Comparison of ENCODE assay signal across 14 cellular contexts in genomic region chr2:62216113-62216512, GRCh38. TPM values are rescaled to one million over a fixed set of nuclear protein-coding genes. Genes with fewer than 3 reads are reported as not detected.
DNase-seq lines count a peak whose midpoint lies in the region; ATAC-seq, FAIRE-seq and TF ChIP-seq lines count a peak whose summit lies in the region.
"Had no signal": no experiment of that assay in that cellular context is flagged by ENCODE, and none has a peak within 500 bp of the region (broad histone marks: within the 10 kb centered on the region; RNA-seq: fewer than 3 reads in every experiment).

No MANE protein-coding gene starts in this region.

- no peak overlapping the region for H4K8ac ChIP-seq in H1 (ENCODE audit: extremely low read depth, insufficient read depth, low read length)

- TF ChIP-seq POLR2A in H1 (IDR thresholded peaks at IDR 0.05; ENCODE audit: control extremely low read depth in 1 of 2, low read depth in 2 of 2, low read length in 2 of 2) (no peak), uterus (IDR thresholded peaks at IDR 0.05) (no peak), Peyer's patch (IDR thresholded peaks at IDR 0.05) (no peak)

- CTCF ChIA-PET in H1 (lab: Charles Lee; ENCODE audit: partially characterized antibody) = interaction anchor here (0.7 to 2.7 kb wide), 8 partner anchors 11 to 223 kb away, joined by 3 to 9 read pairs (median 6); no protein-coding TSS in a partner anchor

- peaks cover 0 to 71% of the 10 kb centered on the region in 2 donors for H3K4me1 ChIP-seq in right atrium auricular region
- H3K4me1 ChIP-seq in H1 (replicated peaks in 1 of 4; ENCODE audit: control insufficient read depth in 3 of 4, insufficient read depth in 4 of 4, low read length in 3 of 4) = peaks cover 3 to 15% (median 5%) of the 10 kb centered on the region in 4 experiments; a peak in 6 of 7 replicates
- peaks cover 72 to 80% of the 10 kb centered on the region in 2 experiments for H3K4me1 ChIP-seq in neutrophil (ENCODE audit: control insufficient read depth in 1 of 2, insufficient read depth in 1 of 2, low read depth in 1 of 2, low read length in 1 of 2)
- H3K4me1 ChIP-seq in uterus = peaks cover 12 to 14% of the 10 kb centered on the region in 2 donors
- H3K4me1 ChIP-seq in Peyer's patch = peaks cover 0 to 46% (median 4%) of the 10 kb centered on the region in 4 donors
- H3K4me1 ChIP-seq: foreskin keratinocyte had no signal

- no peak overlapping the region for H2AK5ac ChIP-seq in H1 (ENCODE audit: low read depth, low read length)

- H3K79me1 ChIP-seq in H1 (ENCODE audit: low read depth, low read length) = peaks cover 22% of the 10 kb centered on the region

- ATAC-seq in Right ventricle myocardium inferior = no peak

- H2BK120ac ChIP-seq in H1 (replicated peaks; ENCODE audit: low read depth, low read length) = no peak overlapping the region

- H2BK20ac ChIP-seq in H1 (ENCODE audit: low read length) = no peak overlapping the region

- WGBS in H1 (ENCODE audit: extremely low coverage in 1 of 2, insufficient coverage in 1 of 2, insufficient read length in 1 of 2, insufficient replicate concordance in 2 of 2, low coverage in 1 of 2, low lambda C conversion rate in 2 of 2, missing lambda C conversion rate in 1 of 2), 2 experiments = 82% methylated on average over 2 of the region's 2 CpGs; no CpG with 5 or more reads in 1 of the 2 experiments

- H3K18ac ChIP-seq in H1 (ENCODE audit: extremely low read depth, low read length) = no peak overlapping the region

- no peak for DNase-seq in right atrium auricular region (ENCODE audit: low spot score)
- DNase-seq in Right ventricle myocardium inferior (ENCODE audit: missing footprints) = no peak
- DNase-seq in H1 (ENCODE audit: low read depth in 1 of 2, low spot score in 2 of 2) = no peak
- DNase-seq in uterus = no peak
- no peak for DNase-seq in Peyer's patch
- no peak for DNase-seq in NCI-H748 (lab: John Stamatoyannopoulos, UW; ENCODE audit: unreplicated experiment)
- DNase-seq in 8988T = no peak
- DNase-seq: activated T-cell treated with anti-CD3 and anti-CD28 coated beads for 4 hours, NCI-H1048 had no signal

- TF ChIP-seq EP300 in H1 (IDR thresholded peaks at IDR 0.05; ENCODE audit: borderline replicate concordance in 1 of 2, low read depth in 2 of 2, low read length in 2 of 2) = no peak

- H4K91ac ChIP-seq in H1 (replicated peaks; ENCODE audit: insufficient read length, low read length) = no peak overlapping the region

- H2AFZ ChIP-seq in H1 (ENCODE audit: low read length) = no peak overlapping the region

- H4K5ac ChIP-seq in H1 (ENCODE audit: insufficient read length, low read depth, low read length) = no peak overlapping the region

- no peak overlapping the region for H3K23ac ChIP-seq in H1 (ENCODE audit: insufficient read length)

- H3K27ac ChIP-seq in right atrium auricular region (peak overlapping the region; percentile 68 to 73), H1 (ENCODE audit: low read depth, low read length) (no peak overlapping the region), neutrophil (peak overlapping the region; percentile 79), uterus (peak overlapping the region; percentile 78), Peyer's patch (peak overlapping the region in 2 of 4 donors; percentile 40 to 59)
- H3K27ac ChIP-seq: foreskin keratinocyte, psoas muscle had no signal

- no peaks in the 10 kb centered on the region for H3K23me2 ChIP-seq in H1 (ENCODE audit: low read depth, low read length)

- no peak overlapping the region for H2BK15ac ChIP-seq in H1 (ENCODE audit: low read length)

- TF ChIP-seq RAD21 in H1 (IDR thresholded peaks at IDR 0.05 in 1 of 2, conservative IDR thresholded peaks at IDR 0.05 in 1 of 2; ENCODE audit: low read depth in 2 of 2, low read length in 2 of 2) = no peak

- H2BK5ac ChIP-seq in H1 (ENCODE audit: low read depth, low read length) = peak overlapping the region; percentile 61; the same call in 1 of the 2 replicates

- H2BK12ac ChIP-seq in H1 (ENCODE audit: low read depth, low read length) = no peak overlapping the region

- H3K4ac ChIP-seq in H1 (replicated peaks; ENCODE audit: insufficient read length, low read depth, low read length) = no peak overlapping the region

- TF ChIP-seq CTCF in right atrium auricular region (IDR thresholded peaks at IDR 0.05) (no peak), H1 (IDR thresholded peaks at IDR 0.05; ENCODE audit: control extremely low read depth in 1 of 3, insufficient read depth in 1 of 3, low read depth in 1 of 3, low read length in 3 of 3) (no peak), neutrophil (IDR thresholded peaks at IDR 0.05) (no peak), uterus (IDR thresholded peaks at IDR 0.05) (no peak), Peyer's patch (IDR thresholded peaks at IDR 0.05) (no peak)

- no peak for FAIRE-seq in H1 (lab: Jason Lieb, UNC)
- FAIRE-seq: G401.6, urothelium cell line had no signal

- H3K9ac ChIP-seq in H1 (replicated peaks in 1 of 4; ENCODE audit: extremely low read depth in 1 of 4, low read depth in 3 of 4, low read length in 3 of 4) = no peak overlapping the region

- peaks cover 19 to 23% of the 10 kb centered on the region in 2 experiments for H4K20me1 ChIP-seq in H1 (replicated peaks in 1 of 2; ENCODE audit: control insufficient read depth in 1 of 2, insufficient read depth in 2 of 2, low read length in 2 of 2)

- no peak overlapping the region for H3K14ac ChIP-seq in H1 (ENCODE audit: insufficient read length)

- POLR2A ChIA-PET in H1 (lab: Charles Lee; ENCODE audit: partially characterized antibody) = interaction anchor here (1.3 kb wide), 1 partner anchor 15 kb away, joined by 4 read pairs; no protein-coding TSS in a partner anchor

- intact Hi-C loops in Right ventricle myocardium inferior (cut with DNase I) (loop anchor here (5.0 kb wide), 1 partner anchor 196 kb away; no protein-coding TSS in a partner anchor), uterus (cut with DNase I; ENCODE audit: low total_unique reads) (no loop called here)

- H3K9me3 ChIP-seq in right atrium auricular region (peaks cover 0 to 3% of the 10 kb centered on the region in 2 donors), H1 (ENCODE audit: insufficient read depth in 2 of 2, low read depth in 1 of 2, low read length in 1 of 2) (no peaks in the 10 kb centered on the region; a peak in 1 of 4 replicates), neutrophil (no peaks in the 10 kb centered on the region), uterus (no peaks in the 10 kb centered on the region), Peyer's patch (no peaks in the 10 kb centered on the region)

- peaks cover 70 to 100% of the 10 kb centered on the region in 2 experiments for H3K79me2 ChIP-seq in H1 (ENCODE audit: control insufficient read depth in 1 of 2, insufficient read depth in 2 of 2, low read length in 2 of 2)

- H3K4me3 ChIP-seq in right atrium auricular region (no peak overlapping the region), H1 (ENCODE audit: extremely low read depth in 1 of 4, insufficient read depth in 2 of 4, low read depth in 3 of 4, low read length in 4 of 4) (no peak overlapping the region), neutrophil (ENCODE audit: low read depth in 1 of 2, low read length in 1 of 2) (no peak overlapping the region), uterus (no peak overlapping the region), Peyer's patch (no peak overlapping the region)
- H3K4me3 ChIP-seq: psoas muscle had no signal

- H3K36me3 ChIP-seq in right atrium auricular region (no peaks in the 10 kb centered on the region), H1 (ENCODE audit: control insufficient read depth in 2 of 4, insufficient read depth in 4 of 4, low read length in 3 of 4) (peaks cover 0 to 3% (median 0%) of the 10 kb centered on the region in 4 experiments; a peak in 3 of 8 replicates), neutrophil (no peaks in the 10 kb centered on the region), uterus (no peaks in the 10 kb centered on the region), Peyer's patch (no peaks in the 10 kb centered on the region)

- H3K56ac ChIP-seq in H1 (replicated peaks; ENCODE audit: insufficient read length, low read depth, low read length) = no peak overlapping the region

- H3K4me2 ChIP-seq in H1 (ENCODE audit: insufficient read depth in 1 of 2, low read depth in 2 of 2, low read length in 2 of 2) = no peak overlapping the region

- no peaks in the 10 kb centered on the region for H3K27me3 ChIP-seq in right atrium auricular region
- H3K27me3 ChIP-seq in H1 (replicated peaks in 1 of 4; ENCODE audit: control insufficient read depth in 3 of 4, extremely low read depth in 1 of 4, insufficient read depth in 3 of 4, low read length in 3 of 4) = no peaks in the 10 kb centered on the region
- no peaks in the 10 kb centered on the region for H3K27me3 ChIP-seq in neutrophil
- H3K27me3 ChIP-seq in uterus = no peaks in the 10 kb centered on the region
- no peaks in the 10 kb centered on the region for H3K27me3 ChIP-seq in Peyer's patch
- H3K27me3 ChIP-seq: foreskin keratinocyte had no signal

TF ChIP-seq in H1, 55 proteins besides CTCF, POLR2A, EP300 and RAD21 (continues in another document):
- no peak for TF ChIP-seq RBBP5 (IDR thresholded peaks at IDR 0.05; ENCODE audit: borderline replicate concordance, low read depth, low read length)
- no peak for TF ChIP-seq KDM5A (IDR thresholded peaks at IDR 0.05; ENCODE audit: low read length)
- no peak for TF ChIP-seq CEBPB (IDR thresholded peaks at IDR 0.05; ENCODE audit: low read depth, low read length)
- no peak for TF ChIP-seq POLR2AphosphoS5 (IDR thresholded peaks at IDR 0.05; ENCODE audit: low read depth, low read length)
- no peak for TF ChIP-seq BACH1 (IDR thresholded peaks at IDR 0.05; ENCODE audit: low read length)
- no peak for TF ChIP-seq CHD2 (IDR thresholded peaks at IDR 0.05; ENCODE audit: low read length)
- no peak for TF ChIP-seq KDM1A (IDR thresholded peaks at IDR 0.05; ENCODE audit: borderline replicate concordance, low read length)
- no peak for TF ChIP-seq CBX8 (IDR thresholded peaks at IDR 0.05; ENCODE audit: borderline replicate concordance, low read depth, low read length)
- TF ChIP-seq TBP (IDR thresholded peaks at IDR 0.05; ENCODE audit: low read depth, low read length) = no peak
- no peak for TF ChIP-seq RFX5 (IDR thresholded peaks at IDR 0.05; ENCODE audit: borderline replicate concordance, low read depth, low read length)

RNA-seq across cellular contexts. Expression of gene B3GNT2, which starts 20.2 kb away (rescaled TPM):
- total RNA-seq in right atrium auricular region (10 to 100 TPM; 17.7 to 31.1 TPM), Right ventricle myocardium inferior (14.9 TPM), uterus (10 to 100 TPM; 15.9 to 42.4 (median 25.5) TPM), Peyer's patch (10 to 100 TPM in 3 of 4 donors, 1 to 10 TPM in 1; 5.8 to 25.6 (median 18.7) TPM)
- 40.8 and 41.3 TPM in 2 replicates for total RNA-seq in H1 (2021; fragmentation: NEBNext Ultra II Directional; extraction: Animal tissue kit (Norgen Biotek cat#: 25700))
- 17.6 and 20.1 TPM in 2 replicates for polyA plus RNA-seq in H1 (2011; rRNA removed)
- 29.3 TPM for polyA plus RNA-seq in H1 (2011; cell fraction: cytosol; rRNA removed)
- 16.1 TPM for polyA plus RNA-seq in H1 (2011; cell fraction: nucleus; rRNA removed)
- polyA plus RNA-seq in H1 (2012, experiment 1 of 2) = 21.6 to 30.8 TPM (median 26.6 TPM) in 4 replicates
- polyA plus RNA-seq in H1 (2012, experiment 2 of 2) = 4.7 TPM
- 46.9 TPM for polyA plus RNA-seq in H1 (2013, experiment 1 of 2)
- 54.5 TPM for polyA plus RNA-seq in H1 (2013, experiment 2 of 2)
- polyA minus RNA-seq in H1 (2011; rRNA and poly(A)+ RNA removed) = 55.2 TPM in 2 replicates
- 29.4 TPM for polyA minus RNA-seq in H1 (2011; cell fraction: cytosol; rRNA and poly(A)+ RNA removed)
- polyA minus RNA-seq in H1 (2011; cell fraction: nucleus; rRNA and poly(A)+ RNA removed) = 28.5 TPM
